25 cellular contexts compared by ENCODE assay signal in genomic region chr2:39017314-39017713, GRCh38.
"Had no signal": no experiment of that assay in that cellular context is flagged by ENCODE, and none has a peak within 500 bp of the region (broad histone marks: within the 10 kb centered on the region; RNA-seq: fewer than 3 reads in every experiment).

No MANE protein-coding gene starts in this region.

- H3K4me3 ChIP-seq: coronary artery, esophagus muscularis mucosa, gastroesophageal sphincter, lower lobe of right lung, right lobe of liver, smooth muscle cell, stomach, testis had no signal

- ATAC-seq: gastroesophageal sphincter; left colon; left ventricle myocardium superior; lower lobe of right lung; natural killer cell treated with Interleukin-12 subunit alpha and Interleukin-12 subunit beta and Interleukin-15 and Interleukin-18, amount 100 ng/mL, for 72 hours; right lobe of liver had no signal

- H3K9me3 ChIP-seq: esophagus muscularis mucosa, gastroesophageal sphincter, heart left ventricle, lower lobe of right lung, neutrophil, right lobe of liver, stomach, testis had no signal

- H3K27ac ChIP-seq: esophagus muscularis mucosa, gastroesophageal sphincter, lower lobe of right lung, neutrophil, parathyroid adenoma, right lobe of liver had no signal

- H3K27me3 ChIP-seq: esophagus muscularis mucosa, gastroesophageal sphincter, heart left ventricle, neutrophil, right lobe of liver, stomach, testis had no signal

- H3K4me1 ChIP-seq: parathyroid adenoma, right lobe of liver had no signal

- DNase-seq: dermis blood vessel endothelial cell; effector memory CD4-positive, alpha-beta T cell; heart left ventricle; hippocampal formation; kidney glomerular epithelial cell; left colon; left ventricle myocardium superior; lower lobe of right lung; right lobe of liver; stimulated activated CD4-positive, alpha-beta T cell treated with anti-CD3 and anti-CD28 coated beads, Interleukin-12 subunit alpha, Interleukin-12 subunit beta, amount 100 ng/mL, for 4 hours; stimulated activated CD4-positive, alpha-beta T cell treated with anti-CD3 and anti-CD28 coated beads, Interleukin-1b, Interleukin-23, amount 100 ng/mL, for 48 hours; stimulated activated CD4-positive, alpha-beta T cell treated with anti-CD3 and anti-CD28 coated beads, Interleukin-4, amount 100 ng/mL, for 1 hour; stimulated activated CD8-positive, alpha-beta memory T cell treated with anti-CD3 and anti-CD28 coated beads, Interleukin-4, amount 100 ng/mL, for 48 hours; stimulated activated naive CD4-positive, alpha-beta T cell treated with Interleukin-2 at 50 U/mL for 16 hours; stomach; substantia nigra; testis; trophoblast cell had no signal
